In the genomic region with DNA sequence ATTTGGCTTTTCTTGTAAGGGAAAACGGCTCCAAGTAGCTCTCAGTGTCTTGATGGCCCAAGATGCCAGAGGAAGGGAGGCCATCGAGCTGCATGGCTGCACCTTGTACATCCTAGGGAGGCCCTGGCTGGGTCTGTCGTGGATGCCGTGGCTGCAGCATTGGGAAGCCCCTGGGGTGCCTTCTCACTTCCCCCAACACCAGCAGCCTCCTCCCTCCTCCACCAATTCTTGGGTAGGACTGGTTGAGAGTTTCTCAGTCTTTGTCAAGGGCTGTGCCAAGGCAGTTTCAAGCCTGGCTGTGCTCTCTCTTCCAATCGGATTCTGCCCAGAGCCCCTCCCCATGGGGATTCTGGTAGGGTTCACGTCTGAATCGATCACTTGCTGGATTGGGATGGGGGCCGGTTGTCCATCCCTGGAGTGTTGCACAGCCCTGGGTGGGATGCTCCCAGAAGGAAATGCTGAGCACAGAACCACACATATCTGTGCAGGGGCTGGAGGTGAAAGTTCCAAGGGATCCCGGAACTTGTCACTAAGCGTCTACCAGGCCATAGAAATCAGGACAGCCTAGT, we compare ENCODE assay signal across 17 cellular contexts. TPM values are rescaled to one million over a fixed set of nuclear protein-coding genes. Genes with fewer than 3 reads are reported as not detected.
A peak's percentile ranks its signal among the peaks of the same experiment; 100 is the strongest.
DNase-seq lines count a peak whose midpoint lies in the region; TF ChIP-seq lines count a peak whose summit lies in the region.
"Had no signal": no experiment of that assay in that cellular context is flagged by ENCODE, and none has a peak within 500 bp of the region (broad histone marks: within the 10 kb centered on the region; RNA-seq: fewer than 3 reads in every experiment).

No MANE protein-coding gene starts in this region.

- H2BK120ac ChIP-seq in mesenchymal stem cell (ENCODE audit: low read depth, low read length), result no peak overlapping the region

- peak overlapping the region; percentile 55 for H2AFZ ChIP-seq in GM23248
- no peak overlapping the region for H2AFZ ChIP-seq in mesenchymal stem cell (ENCODE audit: low read depth, low read length)

- H3K9ac ChIP-seq in GM23248 (no peak overlapping the region; the same call in 1 of the 2 replicates), adipocyte (ENCODE audit: low read length) (peak overlapping the region; percentile 42), mesenchymal stem cell (ENCODE audit: low read length) (peak overlapping the region; percentile 47)

- peak overlapping the region in 1 of 2 experiments; percentile 31 for H3K14ac ChIP-seq in mesenchymal stem cell (ENCODE audit: low read length in 2 of 2)

- no peak overlapping the region for H3K27ac ChIP-seq in GM23248
- no peak overlapping the region for H3K27ac ChIP-seq in mesenchymal stem cell (ENCODE audit: low read length, poor library complexity, severe bottlenecking)
- peak overlapping the region; percentile 58 for H3K27ac ChIP-seq in suprapubic skin
- H3K27ac ChIP-seq: prostate gland had no signal

- TF ChIP-seq CTCF in suprapubic skin (IDR thresholded peaks at IDR 0.05), result no peak

- no peak for TF ChIP-seq EP300 in suprapubic skin (IDR thresholded peaks at IDR 0.05)

- H3K4me2 ChIP-seq in GM23248 (ENCODE audit: unreplicated experiment) (no peak overlapping the region), mesenchymal stem cell (ENCODE audit: low read length, poor library complexity, severe bottlenecking) (no peak overlapping the region)

- H4K20me1 ChIP-seq in GM23248 (ENCODE audit: insufficient read depth), result no peaks in the 10 kb centered on the region

- no peaks in the 10 kb centered on the region for H3K79me2 ChIP-seq in GM23248 (ENCODE audit: insufficient read depth)

- H2AK5ac ChIP-seq in mesenchymal stem cell (ENCODE audit: low read length, severe bottlenecking), result peak overlapping the region; percentile 17

- H3K9me3 ChIP-seq in GM23248 (ENCODE audit: low read depth) (no peaks in the 10 kb centered on the region), adipocyte (ENCODE audit: control insufficient read depth, low read length) (no peaks in the 10 kb centered on the region), mesenchymal stem cell (ENCODE audit: control insufficient read depth, low read length) (peaks cover 3% of the 10 kb centered on the region), suprapubic skin (no peaks in the 10 kb centered on the region)
- H3K9me3 ChIP-seq: prostate gland had no signal

- no peaks in the 10 kb centered on the region for H3K36me3 ChIP-seq in GM23248 (ENCODE audit: low read depth)
- H3K36me3 ChIP-seq in adipocyte (ENCODE audit: control insufficient read depth, insufficient read depth, low read length, severe bottlenecking), result no peaks in the 10 kb centered on the region
- H3K36me3 ChIP-seq in mesenchymal stem cell (ENCODE audit: control insufficient read depth in 1 of 2, insufficient read depth in 2 of 2, low read depth in 1 of 2, low read length in 2 of 2), result no peaks in the 10 kb centered on the region
- H3K36me3 ChIP-seq in suprapubic skin, result no peaks in the 10 kb centered on the region
- H3K36me3 ChIP-seq in H7 (replicated peaks; ENCODE audit: control insufficient read depth, insufficient read depth, low read length), result no peaks in the 10 kb centered on the region
- H3K36me3 ChIP-seq: prostate gland had no signal

- no peaks in the 10 kb centered on the region for H3K27me3 ChIP-seq in GM23248 (replicated peaks; ENCODE audit: insufficient read depth)
- H3K27me3 ChIP-seq in adipocyte (replicated peaks; ENCODE audit: control insufficient read depth, insufficient read depth, low read length), result no peaks in the 10 kb centered on the region
- no peaks in the 10 kb centered on the region for H3K27me3 ChIP-seq in mesenchymal stem cell (ENCODE audit: control insufficient read depth in 1 of 2, insufficient read depth in 1 of 2, low read length in 2 of 2)
- H3K27me3 ChIP-seq in suprapubic skin, result no peaks in the 10 kb centered on the region
- peaks cover 4% of the 10 kb centered on the region for H3K27me3 ChIP-seq in H7 (ENCODE audit: control insufficient read depth, insufficient read depth, low read length)

- H3K4me1 ChIP-seq in GM23248 (ENCODE audit: insufficient read depth) (peaks cover 58% of the 10 kb centered on the region), adipocyte (ENCODE audit: control insufficient read depth, insufficient read depth, low read length) (peaks cover 59% of the 10 kb centered on the region), mesenchymal stem cell (ENCODE audit: control insufficient read depth, insufficient read depth, low read depth, low read length) (peaks cover 46% of the 10 kb centered on the region), suprapubic skin (peaks cover 51% of the 10 kb centered on the region)
- H3K4me1 ChIP-seq: prostate gland had no signal

- no peaks in the 10 kb centered on the region for H3K9me2 ChIP-seq in GM23248 (ENCODE audit: insufficient read depth)

- H2BK12ac ChIP-seq in mesenchymal stem cell (ENCODE audit: low read length in 2 of 2), result peak overlapping the region in 1 of 2 experiments; percentile 4

- H3K4me3 ChIP-seq in GM23248 (no peak overlapping the region), adipocyte (ENCODE audit: low read length) (peak overlapping the region; percentile 1), mesenchymal stem cell (ENCODE audit: insufficient read depth in 1 of 2, low read depth in 1 of 2, low read length in 2 of 2) (no peak overlapping the region), suprapubic skin (no peak overlapping the region), H7 (ENCODE audit: insufficient read depth, low read depth, low read length) (no peak overlapping the region)
- H3K4me3 ChIP-seq: prostate gland had no signal

- no peak for TF ChIP-seq POLR2A in suprapubic skin (IDR thresholded peaks at IDR 0.05)

- WGBS in GM23248 (ENCODE audit: low coverage in 1 of 2, low lambda C conversion rate in 2 of 2, missing lambda C conversion rate in 2 of 2), 2 experiments, result 34 to 36% methylated on average over 10 of the region's 10 CpGs
- WGBS in mesenchymal stem cell, result 86% methylated on average over 7 of the region's 10 CpGs
- 70% methylated on average over 8 of the region's 10 CpGs for WGBS in suprapubic skin

- H3K79me1 ChIP-seq in mesenchymal stem cell (replicated peaks; ENCODE audit: low read length, poor library complexity, severe bottlenecking), result no peaks in the 10 kb centered on the region

- no peak overlapping the region for H2BK5ac ChIP-seq in mesenchymal stem cell (ENCODE audit: low read depth, low read length, poor library complexity, severe bottlenecking)

- no peak overlapping the region for H4K91ac ChIP-seq in mesenchymal stem cell (ENCODE audit: low read length)

- no peak for DNase-seq in GM23248
- no peak for DNase-seq in adipocyte (ENCODE audit: low read depth)
- no peak for DNase-seq in mesenchymal stem cell
- DNase-seq in suprapubic skin (ENCODE audit: low spot score in 2 of 2), result peak in 1 of 2 donors; percentile 55
- DNase-seq in HPDE6-E6E7 (ENCODE audit: extremely low spot score), result no peak
- DNase-seq in Ammon's horn (ENCODE audit: low spot score), result no peak
- DNase-seq in cerebellar cortex (ENCODE audit: low spot score), result no peak
- DNase-seq in H7, result no peak
- DNase-seq: activated CD4-positive, alpha-beta T cell treated with anti-CD3 and anti-CD28 coated beads, Interleukin-2, amount 10 ng/mL, durations not matched to agents 24 days and 14 days; activated CD8-positive, alpha-beta memory T cell treated with anti-CD3 and anti-CD28 coated beads, Interleukin-2, amount 50 U/mL, for 48 hours; activated gamma-delta T cell treated with Interleukin-2 at 50 U/mL for 16 hours; islet precursor cell; mammary epithelial cell; NCI-H1417 treated with DMSO at 0.1 percent for 48 hours; NCI-H526; stimulated activated naive B cell treated with anti-CD40 and anti-IgM and Interleukin-4, amounts not matched to agents 10 μg/mL and 1 μg/mL and 100 μg/mL, for 72 hours had no signal

- H3K4ac ChIP-seq in mesenchymal stem cell (ENCODE audit: low read depth in 1 of 2, low read length in 2 of 2), result no peak overlapping the region

- in situ Hi-C loops in GM23248 (cut with MboI), result no loop called here

- H3K18ac ChIP-seq in mesenchymal stem cell (ENCODE audit: low read depth in 1 of 2, low read length in 2 of 2), result peak overlapping the region in 1 of 2 experiments; percentile 37

- H4K8ac ChIP-seq in mesenchymal stem cell (ENCODE audit: low read length), result no peak overlapping the region

- no peak overlapping the region for H2BK15ac ChIP-seq in mesenchymal stem cell (ENCODE audit: low read depth, poor library complexity, severe bottlenecking)

- H3F3A ChIP-seq in GM23248 (ENCODE audit: insufficient read depth), result peaks cover 10% of the 10 kb centered on the region

- H3K23ac ChIP-seq in mesenchymal stem cell (ENCODE audit: low read length in 2 of 2), result no peak overlapping the region

RNA-seq across cellular contexts. Expression of a gene that starts 14.0 kb away (rescaled TPM):
- total RNA-seq in GM23248 (2014; rRNA removed; shearing (Covaris generic)), result 13.5 and 22.7 TPM in 2 replicates
- polyA plus RNA-seq in GM23248 (2016; fragmentation: Nextera tagmentation; extraction: Ambion mirVana), result 13.5 and 13.6 TPM in 2 replicates
- 34.8 TPM for polyA plus RNA-seq in mesenchymal stem cell (2013, experiment 1 of 2)
- polyA plus RNA-seq in mesenchymal stem cell (2013, experiment 2 of 2), result 35.0 TPM
- total RNA-seq in suprapubic skin, result 10 to 100 TPM; 28.3 to 49.2 (median 42.1) TPM
- total RNA-seq in H7 (2014; rRNA removed; shearing (Covaris generic)), result 4.2 and 6.5 TPM in 2 replicates

RNA-seq across cellular contexts. Expression of a gene that starts 44.1 kb away (rescaled TPM):
- 29.6 and 31.4 TPM in 2 replicates for total RNA-seq in GM23248 (2014; rRNA removed; shearing (Covaris generic))
- polyA plus RNA-seq in GM23248 (2016; fragmentation: Nextera tagmentation; extraction: Ambion mirVana), result 14.5 and 16.1 TPM in 2 replicates
- polyA plus RNA-seq in mesenchymal stem cell (2013, experiment 1 of 2), result 30.1 TPM
- 29.4 TPM for polyA plus RNA-seq in mesenchymal stem cell (2013, experiment 2 of 2)
- 100 to 1,000 TPM in 2 of 4 donors, 10 to 100 TPM in 2; 83.6 to 130 (median 106) TPM for total RNA-seq in suprapubic skin
- 13.9 and 20.2 TPM in 2 replicates for total RNA-seq in H7 (2014; rRNA removed; shearing (Covaris generic))
